Comparison of ENCODE assay signal across 1 cellular context in the genomic region with DNA sequence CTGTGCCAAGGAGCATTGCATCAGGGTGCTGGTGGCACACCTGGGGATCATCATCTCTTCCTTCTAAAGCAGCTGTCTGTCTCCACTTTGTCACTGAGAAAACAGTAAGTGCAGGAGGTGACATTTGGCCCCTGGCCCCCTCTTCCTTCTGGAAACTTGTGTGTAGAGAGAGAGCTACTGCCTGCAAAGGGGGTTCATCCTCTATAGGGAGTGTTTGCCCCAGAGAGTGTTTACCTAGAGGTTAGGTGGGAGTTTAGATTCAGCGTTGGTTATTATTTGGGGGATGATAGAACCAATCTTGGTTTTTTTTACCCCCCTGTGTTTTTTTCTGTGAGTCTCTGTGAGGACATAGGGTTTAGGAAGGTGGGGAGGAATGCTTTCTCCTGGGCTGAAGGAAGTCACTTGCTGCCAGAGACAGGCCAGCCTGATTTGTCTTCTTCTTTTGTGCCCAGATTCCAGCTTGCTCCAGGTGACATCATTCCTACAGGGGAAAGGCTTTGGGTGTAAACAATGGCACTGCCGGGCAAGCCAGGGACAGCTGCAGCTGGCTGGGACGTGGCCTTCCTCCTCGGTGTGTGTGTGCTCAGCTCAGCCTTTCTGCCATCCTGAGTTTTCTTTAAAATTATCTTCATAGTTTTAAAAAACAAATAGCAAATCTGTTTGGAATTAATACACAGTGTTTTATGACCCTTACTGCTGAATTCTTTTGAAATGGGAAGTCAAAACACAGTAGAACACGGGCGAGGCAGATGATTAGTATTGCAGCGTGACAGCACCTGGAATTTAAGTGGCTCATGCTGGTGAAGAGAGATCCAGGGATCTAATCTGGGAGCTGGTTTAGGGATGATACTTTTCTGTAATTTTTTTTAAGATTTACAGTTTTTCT.
TF ChIP-seq lines count a peak whose summit lies in the region.

No MANE protein-coding gene starts in this region.

TF ChIP-seq in GM12878, 131 proteins besides CTCF, POLR2A, EP300 and RAD21 (continued from another document):
- TF ChIP-seq, protein P1, sequence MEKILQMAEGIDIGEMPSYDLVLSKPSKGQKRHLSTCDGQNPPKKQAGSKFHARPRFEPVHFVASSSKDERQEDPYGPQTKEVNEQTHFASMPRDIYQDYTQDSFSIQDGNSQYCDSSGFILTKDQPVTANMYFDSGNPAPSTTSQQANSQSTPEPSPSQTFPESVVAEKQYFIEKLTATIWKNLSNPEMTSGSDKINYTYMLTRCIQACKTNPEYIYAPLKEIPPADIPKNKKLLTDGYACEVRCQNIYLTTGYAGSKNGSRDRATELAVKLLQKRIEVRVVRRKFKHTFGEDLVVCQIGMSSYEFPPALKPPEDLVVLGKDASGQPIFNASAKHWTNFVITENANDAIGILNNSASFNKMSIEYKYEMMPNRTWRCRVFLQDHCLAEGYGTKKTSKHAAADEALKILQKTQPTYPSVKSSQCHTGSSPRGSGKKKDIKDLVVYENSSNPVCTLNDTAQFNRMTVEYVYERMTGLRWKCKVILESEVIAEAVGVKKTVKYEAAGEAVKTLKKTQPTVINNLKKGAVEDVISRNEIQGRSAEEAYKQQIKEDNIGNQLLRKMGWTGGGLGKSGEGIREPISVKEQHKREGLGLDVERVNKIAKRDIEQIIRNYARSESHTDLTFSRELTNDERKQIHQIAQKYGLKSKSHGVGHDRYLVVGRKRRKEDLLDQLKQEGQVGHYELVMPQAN (conservative IDR thresholded peaks at IDR 0.05): no peak
- TF ChIP-seq, protein P2, sequence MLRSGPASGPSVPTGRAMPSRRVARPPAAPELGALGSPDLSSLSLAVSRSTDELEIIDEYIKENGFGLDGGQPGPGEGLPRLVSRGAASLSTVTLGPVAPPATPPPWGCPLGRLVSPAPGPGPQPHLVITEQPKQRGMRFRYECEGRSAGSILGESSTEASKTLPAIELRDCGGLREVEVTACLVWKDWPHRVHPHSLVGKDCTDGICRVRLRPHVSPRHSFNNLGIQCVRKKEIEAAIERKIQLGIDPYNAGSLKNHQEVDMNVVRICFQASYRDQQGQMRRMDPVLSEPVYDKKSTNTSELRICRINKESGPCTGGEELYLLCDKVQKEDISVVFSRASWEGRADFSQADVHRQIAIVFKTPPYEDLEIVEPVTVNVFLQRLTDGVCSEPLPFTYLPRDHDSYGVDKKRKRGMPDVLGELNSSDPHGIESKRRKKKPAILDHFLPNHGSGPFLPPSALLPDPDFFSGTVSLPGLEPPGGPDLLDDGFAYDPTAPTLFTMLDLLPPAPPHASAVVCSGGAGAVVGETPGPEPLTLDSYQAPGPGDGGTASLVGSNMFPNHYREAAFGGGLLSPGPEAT (IDR thresholded peaks at IDR 0.05; ENCODE audit: low read depth): no peak
- TF ChIP-seq NR2C1 (IDR thresholded peaks at IDR 0.05): no peak
- TF ChIP-seq, protein P3, sequence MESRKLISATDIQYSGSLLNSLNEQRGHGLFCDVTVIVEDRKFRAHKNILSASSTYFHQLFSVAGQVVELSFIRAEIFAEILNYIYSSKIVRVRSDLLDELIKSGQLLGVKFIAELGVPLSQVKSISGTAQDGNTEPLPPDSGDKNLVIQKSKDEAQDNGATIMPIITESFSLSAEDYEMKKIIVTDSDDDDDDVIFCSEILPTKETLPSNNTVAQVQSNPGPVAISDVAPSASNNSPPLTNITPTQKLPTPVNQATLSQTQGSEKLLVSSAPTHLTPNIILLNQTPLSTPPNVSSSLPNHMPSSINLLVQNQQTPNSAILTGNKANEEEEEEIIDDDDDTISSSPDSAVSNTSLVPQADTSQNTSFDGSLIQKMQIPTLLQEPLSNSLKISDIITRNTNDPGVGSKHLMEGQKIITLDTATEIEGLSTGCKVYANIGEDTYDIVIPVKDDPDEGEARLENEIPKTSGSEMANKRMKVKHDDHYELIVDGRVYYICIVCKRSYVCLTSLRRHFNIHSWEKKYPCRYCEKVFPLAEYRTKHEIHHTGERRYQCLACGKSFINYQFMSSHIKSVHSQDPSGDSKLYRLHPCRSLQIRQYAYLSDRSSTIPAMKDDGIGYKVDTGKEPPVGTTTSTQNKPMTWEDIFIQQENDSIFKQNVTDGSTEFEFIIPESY (IDR thresholded peaks at IDR 0.05): no peak
- no peak for TF ChIP-seq ASH2L (IDR thresholded peaks at IDR 0.05; ENCODE audit: borderline replicate concordance, low read depth)
- no peak for TF ChIP-seq NRF1 (conservative IDR thresholded peaks at IDR 0.05; ENCODE audit: low read depth, low read length)
- no peak for TF ChIP-seq BHLHE40 (IDR thresholded peaks at IDR 0.05; ENCODE audit: borderline replicate concordance in 1 of 2, low read depth in 2 of 2, low read length in 1 of 2)
- no peak for TF ChIP-seq ATF7 (IDR thresholded peaks at IDR 0.05; ENCODE audit: low read depth)
- no peak for TF ChIP-seq CHD2 (IDR thresholded peaks at IDR 0.05; ENCODE audit: borderline replicate concordance, low read depth, low read length)
